Comparison of ENCODE assay signal across 14 cellular contexts in genomic region chr14:29569194-29569593, GRCh38.
DNase-seq lines count a peak whose midpoint lies in the region; ATAC-seq lines count a peak whose summit lies in the region.
"Had no signal": no experiment of that assay in that cellular context is flagged by ENCODE, and none has a peak within 500 bp of the region (broad histone marks: within the 10 kb centered on the region; RNA-seq: fewer than 3 reads in every experiment).

No MANE protein-coding gene starts in this region.

- ATAC-seq in Right ventricle myocardium inferior (peak; percentile 77), left ventricle myocardium superior (peak; percentile 65), left cardiac atrium (no peak), sciatic nerve (peak; percentile 56)
- ATAC-seq: A549; CD8-positive, alpha-beta T cell had no signal

- DNase-seq in Right ventricle myocardium inferior (ENCODE audit: missing footprints), result no peak
- DNase-seq in cardiac septum (ENCODE audit: low spot score), result no peak
- DNase-seq in left ventricle myocardium superior, result no peak
- no peak for DNase-seq in left cardiac atrium
- no peak for DNase-seq in sciatic nerve (ENCODE audit: low spot score)
- no peak for DNase-seq in dedifferentiated amniotic fluid mesenchymal stem cell (ENCODE audit: extremely low spot score)
- DNase-seq: AML-193; Caco-2; Calu3; CD4-positive, alpha-beta T cell; CD8-positive, alpha-beta T cell; DMS79 treated with DMSO at 0.1 percent for 48 hours; GF-D8 had no signal

- intact Hi-C loops in Right ventricle myocardium inferior (cut with DNase I) (no loop called here), cardiac septum (cut with DNase I) (no loop called here), left ventricle myocardium superior (cut with micrococcal nuclease) (no loop called here), left cardiac atrium (cut with DNase I) (no loop called here), sciatic nerve (cut with DNase I) (no loop called here)

Comparison
In these comparisons a context has a peak if more than half of its experiments do, and no peak if none do; other contexts are left out.
1. ATAC-seq: peak in Right ventricle myocardium inferior (single experiment), left ventricle myocardium superior (single experiment) and sciatic nerve (single experiment); none in left cardiac atrium (0 of 2).